36 cellular contexts compared by ENCODE assay signal in the genomic region with DNA sequence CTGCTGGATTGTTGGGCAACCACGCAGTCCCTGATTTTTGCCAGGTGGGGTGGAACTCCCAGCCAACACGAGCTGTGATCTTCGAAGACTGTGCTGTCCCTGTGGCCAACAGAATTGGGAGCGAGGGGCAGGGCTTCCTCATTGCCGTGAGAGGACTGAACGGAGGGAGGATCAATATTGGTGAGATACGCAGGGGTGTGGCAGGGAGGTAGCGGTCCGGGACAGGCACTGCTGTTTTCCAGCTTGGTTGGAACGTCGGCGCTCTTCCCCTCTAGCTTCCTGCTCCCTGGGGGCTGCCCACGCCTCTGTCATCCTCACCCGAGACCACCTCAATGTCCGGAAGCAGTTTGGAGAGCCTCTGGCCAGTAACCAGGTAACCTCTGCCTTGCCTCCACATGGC. TPM values are rescaled to one million over a fixed set of nuclear protein-coding genes. Genes with fewer than 3 reads are reported as not detected.
"Had no signal": no experiment of that assay in that cellular context is flagged by ENCODE, and none has a peak within 500 bp of the region (broad histone marks: within the 10 kb centered on the region; RNA-seq: fewer than 3 reads in every experiment).

No MANE protein-coding gene starts in this region.

- H3K4me1 ChIP-seq: adrenal gland, ascending aorta, breast epithelium, colonic mucosa, esophagus squamous epithelium, gastroesophageal sphincter had no signal

- H3K27ac Mint-ChIP-seq: activated CD4-positive, alpha-beta memory T cell treated with anti-CD3 and anti-CD28 coated beads for 36 hours; activated CD4-positive, alpha-beta T cell treated with anti-CD3 and anti-CD28 coated beads for 36 hours; activated CD4-positive, alpha-beta T cell treated with anti-CD3 and anti-CD28 coated beads, Interleukin-2, amount 10 ng/mL, durations not matched to agents 24 days and 14 days; activated naive CD4-positive, alpha-beta T cell treated with anti-CD3 and anti-CD28 coated beads for 36 hours; activated naive CD4-positive, alpha-beta T cell treated with anti-CD3 and anti-CD28 coated beads, Interleukin-2, amount 50 U/mL, for 24 hours; activated naive CD8-positive, alpha-beta T cell treated with anti-CD3 and anti-CD28 coated beads for 36 hours; activated naive CD8-positive, alpha-beta T cell treated with anti-CD3 and anti-CD28 coated beads, Interleukin-2, amount 50 U/mL, for 24 hours; activated T-cell treated with anti-CD3 and anti-CD28 coated beads, Interleukin-2, amount 50 U/mL, for 24 hours; activated T-cell treated with anti-CD3 and anti-CD28 coated beads, Interleukin-2, amount 50 U/mL, for 72 hours; brain had no signal

- H3K27ac ChIP-seq: adrenal gland, ascending aorta, cardiac muscle cell, colonic mucosa, epithelial cell of prostate, esophagus squamous epithelium, gastroesophageal sphincter, heart right ventricle, hepatocyte had no signal

- H3K9me3 Mint-ChIP-seq: activated CD4-positive, alpha-beta memory T cell treated with anti-CD3 and anti-CD28 coated beads for 36 hours; activated CD4-positive, alpha-beta T cell treated with anti-CD3 and anti-CD28 coated beads, Interleukin-2, amount 10 ng/mL, durations not matched to agents 24 days and 14 days; activated naive CD4-positive, alpha-beta T cell treated with anti-CD3 and anti-CD28 coated beads for 36 hours; activated naive CD4-positive, alpha-beta T cell treated with anti-CD3 and anti-CD28 coated beads, Interleukin-2, amount 50 U/mL, for 24 hours; activated naive CD8-positive, alpha-beta T cell treated with anti-CD3 and anti-CD28 coated beads for 36 hours; activated naive CD8-positive, alpha-beta T cell treated with anti-CD3 and anti-CD28 coated beads, Interleukin-2, amount 50 U/mL, for 24 hours; activated T-cell treated with anti-CD3 and anti-CD28 coated beads, Interleukin-2, amount 50 U/mL, for 24 hours; activated T-cell treated with anti-CD3 and anti-CD28 coated beads, Interleukin-2, amount 50 U/mL, for 72 hours; brain; T-helper 2 cell treated with Interferon-gamma antibody and Interleukin-4, amounts not matched to agents 5 μg/mL and 100 μg/mL, for 36 hours had no signal

- H3K4me3 ChIP-seq: adrenal gland, ascending aorta, breast epithelium, cardiac muscle cell, colonic mucosa, esophagus squamous epithelium, gastroesophageal sphincter, heart right ventricle, hepatocyte had no signal

- H2AFZ ChIP-seq: hepatocyte had no signal

- DNase-seq: activated CD4-positive, alpha-beta memory T cell treated with anti-CD3 and anti-CD28 coated beads for 36 hours; activated CD4-positive, alpha-beta T cell treated with anti-CD3 and anti-CD28 coated beads for 36 hours; activated CD4-positive, alpha-beta T cell treated with anti-CD3 and anti-CD28 coated beads, Interleukin-2, amount 10 ng/mL, durations not matched to agents 24 days and 14 days; activated CD4-positive, CD25-positive, alpha-beta regulatory T cell; activated CD4-positive, CD25-positive, alpha-beta regulatory T cell treated with anti-CD3 and anti-CD28 coated beads, Interleukin-2, amount 50 U/mL, for 72 hours; activated CD8-positive, alpha-beta memory T cell treated with anti-CD3 and anti-CD28 coated beads, Interleukin-2, amount 50 U/mL, for 48 hours; activated naive CD4-positive, alpha-beta T cell treated with anti-CD3 and anti-CD28 coated beads for 36 hours; activated naive CD8-positive, alpha-beta T cell treated with anti-CD3 and anti-CD28 coated beads for 36 hours; activated naive CD8-positive, alpha-beta T cell treated with anti-CD3 and anti-CD28 coated beads, Interleukin-2, amount 50 U/mL, for 24 hours; activated T-cell treated with anti-CD3 and anti-CD28 coated beads for 4 hours; activated T-cell treated with anti-CD3 and anti-CD28 coated beads, Interleukin-2, amount 50 U/mL, for 24 hours; activated T-cell treated with anti-CD3 and anti-CD28 coated beads, Interleukin-2, amount 50 U/mL, for 72 hours; adrenal gland; central memory CD4-positive, alpha-beta T cell; cerebellar nuclear complex; colonic mucosa; effector CD8-positive, alpha-beta T cell; esophagus squamous epithelium; foreskin melanocyte; heart right ventricle; T-helper 17 cell; T1000 had no signal

- H3K4me1 Mint-ChIP-seq: activated CD4-positive, alpha-beta T cell treated with anti-CD3 and anti-CD28 coated beads for 36 hours; activated naive CD4-positive, alpha-beta T cell treated with anti-CD3 and anti-CD28 coated beads, Interleukin-2, amount 50 U/mL, for 24 hours; activated naive CD8-positive, alpha-beta T cell treated with anti-CD3 and anti-CD28 coated beads for 36 hours; activated naive CD8-positive, alpha-beta T cell treated with anti-CD3 and anti-CD28 coated beads, Interleukin-2, amount 50 U/mL, for 24 hours had no signal

- H3K4me2 ChIP-seq: hepatocyte had no signal

- ATAC-seq: activated CD4-positive, alpha-beta T cell treated with anti-CD3 and anti-CD28 coated beads for 36 hours; activated naive CD8-positive, alpha-beta T cell treated with anti-CD3 and anti-CD28 coated beads, Interleukin-2, amount 50 U/mL, for 24 hours; activated T-cell treated with anti-CD3 and anti-CD28 coated beads, Interleukin-2, amount 50 U/mL, for 72 hours; gastroesophageal sphincter; T-helper 17 cell had no signal

- H3K27me3 ChIP-seq: adrenal gland, ascending aorta, breast epithelium, cardiac muscle cell, colonic mucosa, esophagus squamous epithelium, gastroesophageal sphincter, heart right ventricle, hepatocyte had no signal

- H3K9me3 ChIP-seq: adrenal gland, ascending aorta, breast epithelium, colonic mucosa, esophagus squamous epithelium, gastroesophageal sphincter, heart right ventricle had no signal

- H3K79me2 ChIP-seq: hepatocyte had no signal

- H3K4me3 Mint-ChIP-seq: activated CD4-positive, alpha-beta memory T cell treated with anti-CD3 and anti-CD28 coated beads for 36 hours; activated CD4-positive, alpha-beta T cell treated with anti-CD3 and anti-CD28 coated beads for 36 hours; activated CD4-positive, alpha-beta T cell treated with anti-CD3 and anti-CD28 coated beads, Interleukin-2, amount 10 ng/mL, durations not matched to agents 24 days and 14 days; activated naive CD4-positive, alpha-beta T cell treated with anti-CD3 and anti-CD28 coated beads for 36 hours; activated naive CD4-positive, alpha-beta T cell treated with anti-CD3 and anti-CD28 coated beads, Interleukin-2, amount 50 U/mL, for 24 hours; activated naive CD8-positive, alpha-beta T cell treated with anti-CD3 and anti-CD28 coated beads for 36 hours; activated naive CD8-positive, alpha-beta T cell treated with anti-CD3 and anti-CD28 coated beads, Interleukin-2, amount 50 U/mL, for 24 hours; activated T-cell treated with anti-CD3 and anti-CD28 coated beads, Interleukin-2, amount 50 U/mL, for 24 hours; activated T-cell treated with anti-CD3 and anti-CD28 coated beads, Interleukin-2, amount 50 U/mL, for 72 hours; brain; T-helper 17 cell had no signal

- H3K27me3 Mint-ChIP-seq: activated CD4-positive, alpha-beta memory T cell treated with anti-CD3 and anti-CD28 coated beads for 36 hours; activated CD4-positive, alpha-beta T cell treated with anti-CD3 and anti-CD28 coated beads for 36 hours; activated CD4-positive, alpha-beta T cell treated with anti-CD3 and anti-CD28 coated beads, Interleukin-2, amount 10 ng/mL, durations not matched to agents 24 days and 14 days; activated naive CD4-positive, alpha-beta T cell treated with anti-CD3 and anti-CD28 coated beads, Interleukin-2, amount 50 U/mL, for 24 hours; activated naive CD8-positive, alpha-beta T cell treated with anti-CD3 and anti-CD28 coated beads for 36 hours; activated naive CD8-positive, alpha-beta T cell treated with anti-CD3 and anti-CD28 coated beads, Interleukin-2, amount 50 U/mL, for 24 hours; activated T-cell treated with anti-CD3 and anti-CD28 coated beads, Interleukin-2, amount 50 U/mL, for 24 hours; brain; T-helper 17 cell had no signal

- H3K36me3 ChIP-seq: breast epithelium had no signal

RNA-seq across cellular contexts. Expression of a gene that starts 15.2 kb away (rescaled TPM):
- total RNA-seq: ascending aorta, cardiac muscle cell, dermis microvascular lymphatic vessel endothelial cell, endothelial cell of umbilical vein, fibroblast of lung, fibroblast of villous mesenchyme, glomerular endothelial cell, heart right ventricle had no signal
